ENCODE assay signal across 12 cellular contexts in the genomic region with DNA sequence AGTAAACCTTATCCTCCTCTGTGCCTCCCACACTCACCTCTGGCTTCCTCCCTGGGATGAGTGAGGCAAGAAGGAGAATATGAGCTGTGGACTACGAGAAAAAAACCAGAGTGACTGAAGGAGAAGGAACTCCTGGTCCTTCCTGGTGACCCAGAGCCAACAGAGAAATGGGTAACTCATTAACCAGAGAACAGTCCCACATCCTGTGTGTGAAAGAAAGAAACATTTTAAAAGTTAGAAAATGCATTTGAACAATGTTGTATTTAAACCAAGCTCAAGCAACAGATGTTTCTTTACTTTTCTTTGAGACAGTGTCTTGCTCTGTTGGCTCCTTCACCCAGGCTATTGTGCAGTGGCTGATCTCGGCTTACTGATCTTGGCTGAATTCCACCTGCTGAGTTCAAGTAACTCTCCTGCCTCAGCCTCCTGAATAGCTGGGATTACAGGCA. TPM values are rescaled to one million over a fixed set of nuclear protein-coding genes. Genes with fewer than 3 reads are reported as not detected.
DNase-seq lines count a peak whose midpoint lies in the region; ATAC-seq, FAIRE-seq and TF ChIP-seq lines count a peak whose summit lies in the region.
"Had no signal": no experiment of that assay in that cellular context is flagged by ENCODE, and none has a peak within 500 bp of the region (broad histone marks: within the 10 kb centered on the region; RNA-seq: fewer than 3 reads in every experiment).

No MANE protein-coding gene starts in this region.

- H3K9me3 Mint-ChIP-seq in IgD-negative memory B cell: no peaks in the 10 kb centered on the region
- H3K9me3 Mint-ChIP-seq: activated CD4-positive, alpha-beta T cell treated with anti-CD3 and anti-CD28 coated beads, Interleukin-2, amount 10 ng/mL, durations not matched to agents 7 days and 5 days had no signal

- no peaks in the 10 kb centered on the region for H3K36me3 Mint-ChIP-seq in IgD-negative memory B cell

- no peak for DNase-seq in GM12892 (ENCODE audit: insufficient read length)
- peak; percentile 6 for DNase-seq in retinal pigment epithelial cell (ENCODE audit: low read depth)
- DNase-seq in GM13976 (ENCODE audit: low spot score): no peak
- DNase-seq in hippocampal formation (lab: John Stamatoyannopoulos, UW): no peak
- DNase-seq in UCSD-AML1 (lab: John Stamatoyannopoulos, UW; ENCODE audit: unreplicated experiment): no peak
- DNase-seq: activated CD4-positive, alpha-beta T cell treated with anti-CD3 and anti-CD28 coated beads, Interleukin-2, amount 10 ng/mL, durations not matched to agents 7 days and 5 days; NCI-H187 treated with DMSO at 0.1 percent for 48 hours; posterior cingulate gyrus had no signal

- H3K27ac Mint-ChIP-seq in IgD-negative memory B cell: peak overlapping the region in 2 of 3 donors; percentile 70 to 79
- H3K27ac Mint-ChIP-seq: activated CD4-positive, alpha-beta T cell treated with anti-CD3 and anti-CD28 coated beads, Interleukin-2, amount 10 ng/mL, durations not matched to agents 7 days and 5 days had no signal

- no peak overlapping the region for H3K4me3 ChIP-seq in retinal pigment epithelial cell (ENCODE audit: low read length)

- H3K4me3 Mint-ChIP-seq in IgD-negative memory B cell: peak overlapping the region in 2 of 4 donors; percentile 86 to 91
- H3K4me3 Mint-ChIP-seq: activated CD4-positive, alpha-beta T cell treated with anti-CD3 and anti-CD28 coated beads, Interleukin-2, amount 10 ng/mL, durations not matched to agents 7 days and 5 days had no signal

- peak; percentile 27 for FAIRE-seq in GM12892 (lab: Jason Lieb, UNC)
- FAIRE-seq: urothelium cell line had no signal

- TF ChIP-seq CTCF in retinal pigment epithelial cell (conservative IDR thresholded peaks at IDR 0.05; ENCODE audit: low read depth, low read length) (no peak), GM13976 (IDR thresholded peaks at IDR 0.05; ENCODE audit: borderline replicate concordance, control extremely low read depth, extremely low read depth, insufficient read depth, missing control alignments) (no peak)

- H3K27me3 Mint-ChIP-seq in IgD-negative memory B cell: no peaks in the 10 kb centered on the region

- ATAC-seq in esophagus mucosa (peak; percentile 42), GM18502 (IDR thresholded peaks at IDR 0.05; ENCODE audit: poor library complexity, unreplicated experiment) (no peak)

- peaks cover 47 to 56% (median 54%) of the 10 kb centered on the region in 3 donors for H3K4me1 Mint-ChIP-seq in IgD-negative memory B cell

- TF ChIP-seq POLR2A in GM12892 (IDR thresholded peaks at IDR 0.05; ENCODE audit: low read depth, low read length): no peak

- in situ Hi-C loops in GM13976 (cut with MboI; ENCODE audit: low sequenced_read_pairs, unreplicated experiment): no loop called here

RNA-seq across cellular contexts. Expression of a gene that starts 27.5 kb away (rescaled TPM):
- 18.4 TPM for polyA plus RNA-seq in GM12892 (2012; ENCODE audit: missing spikeins)
- polyA plus RNA-seq in IgD-negative memory B cell: 0.26 TPM
- total RNA-seq in esophagus mucosa: 1.2 TPM

RNA-seq across cellular contexts. Expression of a gene that starts 37.8 kb away (rescaled TPM):
- 102 TPM for polyA plus RNA-seq in GM12892 (2012; ENCODE audit: missing spikeins)
- polyA plus RNA-seq in IgD-negative memory B cell: 27.4 TPM
- 117 TPM for total RNA-seq in esophagus mucosa
